ENCODE assay signal across 8 cellular contexts in genomic region chr9:123081824-123082223, GRCh38. TPM values are rescaled to one million over a fixed set of nuclear protein-coding genes. Genes with fewer than 3 reads are reported as not detected.
DNase-seq lines count a peak whose midpoint lies in the region; TF ChIP-seq lines count a peak whose summit lies in the region.

No MANE protein-coding gene starts in this region.

- CTCF ChIA-PET in HEK293T (lab: Yijun Ruan, JAX), result interaction anchor here (0.6 to 1.8 kb wide), 5 partner anchors 9 to 650 kb away, joined by 3 to 5 read pairs (median 4); no protein-coding TSS in a partner anchor
- CTCF ChIA-PET in activated CD4-positive, alpha-beta memory T cell treated with anti-CD3 and anti-CD28 coated beads for 36 hours (lab: Charles Lee), result interaction anchor here (0.7 to 5.5 kb wide), 7 partner anchors 144 to 304 kb away, joined by 3 to 73 read pairs (median 9); no protein-coding TSS in a partner anchor

- H3K27me3 Mint-ChIP-seq in activated CD4-positive, alpha-beta memory T cell treated with anti-CD3 and anti-CD28 coated beads for 36 hours, result no peaks in the 10 kb centered on the region

- H3K27ac Mint-ChIP-seq in activated CD4-positive, alpha-beta memory T cell treated with anti-CD3 and anti-CD28 coated beads for 36 hours, result no peak overlapping the region

- DNase-seq in D341Med (ENCODE audit: low spot score) (peak; percentile 52), HEK293T (ENCODE audit: extremely low spot score) (peak; percentile 49), SW480 (ENCODE audit: low spot score) (peak; percentile 22), fibroblast of villous mesenchyme (ENCODE audit: low read depth) (peak; percentile 46), retina (peak; percentile 40), NCI-H1436 treated with DMSO at 0.1 percent for 48 hours (lab: John Stamatoyannopoulos, UW) (no peak), posterior vena cava (ENCODE audit: low spot score) (no peak)
- DNase-seq in activated CD4-positive, alpha-beta memory T cell treated with anti-CD3 and anti-CD28 coated beads for 36 hours, result no peak

- POLR2A ChIA-PET in HEK293T (lab: Yijun Ruan, JAX), result interaction anchor here (0.9 kb wide), 1 partner anchor 13 kb away, joined by 3 read pairs; no protein-coding TSS in a partner anchor
- POLR2A ChIA-PET in activated CD4-positive, alpha-beta memory T cell treated with anti-CD3 and anti-CD28 coated beads for 36 hours (lab: Charles Lee), result interaction anchor here (0.6 kb wide), 1 partner anchor 1015 kb away, joined by 4 read pairs; no protein-coding TSS in a partner anchor

- H3K36me3 Mint-ChIP-seq in activated CD4-positive, alpha-beta memory T cell treated with anti-CD3 and anti-CD28 coated beads for 36 hours, result peaks cover 12% of the 10 kb centered on the region

- H3K4me3 ChIP-seq in fibroblast of villous mesenchyme (ENCODE audit: low read depth, low read length), result no peak overlapping the region

- intact Hi-C loops in activated CD4-positive, alpha-beta memory T cell treated with anti-CD3 and anti-CD28 coated beads for 36 hours (cut with micrococcal nuclease), result loop anchor here (2.0 to 5.0 kb wide), 2 partner anchors 145 to 269 kb away; no protein-coding TSS in a partner anchor
- intact Hi-C loops in posterior vena cava (cut with DNase I), result loop anchor here in 1 of 2 donors (5.0 kb wide), 1 partner anchor 265 kb away; no protein-coding TSS in a partner anchor

- peak; percentile 69 for TF ChIP-seq CTCF in fibroblast of villous mesenchyme (IDR thresholded peaks at IDR 0.05; ENCODE audit: insufficient read depth, low read depth, low read length)

- H3K4me1 Mint-ChIP-seq in activated CD4-positive, alpha-beta memory T cell treated with anti-CD3 and anti-CD28 coated beads for 36 hours (ENCODE audit: low read depth), result no peaks in the 10 kb centered on the region

- no peaks in the 10 kb centered on the region for H3K9me3 Mint-ChIP-seq in activated CD4-positive, alpha-beta memory T cell treated with anti-CD3 and anti-CD28 coated beads for 36 hours

- no peak overlapping the region for H3K4me3 Mint-ChIP-seq in activated CD4-positive, alpha-beta memory T cell treated with anti-CD3 and anti-CD28 coated beads for 36 hours

TF ChIP-seq in HEK293T, 16 proteins besides CTCF, POLR2A, EP300 and RAD21:
- TF ChIP-seq FOXK2 (IDR thresholded peaks at IDR 0.05) (no peak), SUZ12 (IDR thresholded peaks at IDR 0.05) (no peak), FOXM1 (IDR thresholded peaks at IDR 0.05; ENCODE audit: borderline replicate concordance) (no peak), ZNF384 (IDR thresholded peaks at IDR 0.05) (peak; percentile 83), CTBP1 (IDR thresholded peaks at IDR 0.05; ENCODE audit: borderline replicate concordance) (no peak), HDGF (IDR thresholded peaks at IDR 0.05; ENCODE audit: borderline replicate concordance) (no peak), L3MBTL2 (conservative IDR thresholded peaks at IDR 0.05) (no peak)
TF ChIP-seq in HEK293T: peak in this region for 1.

RNA-seq across cellular contexts. Expression of gene GPR21, which starts 48.4 kb away (rescaled TPM):
- total RNA-seq in fibroblast of villous mesenchyme (1.9 and 3.0 TPM in 2 replicates), posterior vena cava (1 to 10 TPM; 3.3 to 6.9 TPM)
- under 1 TPM in 1 of 2 experiments, not detected in 1; 0.31 TPM for total RNA-seq in activated CD4-positive, alpha-beta memory T cell treated with anti-CD3 and anti-CD28 coated beads for 36 hours

Comparison
In these comparisons a context has a peak if more than half of its experiments do, and no peak if none do; other contexts are left out.
1. DNase-seq: peak in D341Med (single experiment), HEK293T (single experiment), SW480 (single experiment), fibroblast of villous mesenchyme (single experiment) and retina (single experiment); none in NCI-H1436 treated with DMSO at 0.1 percent for 48 hours (single experiment), activated CD4-positive, alpha-beta memory T cell treated with anti-CD3 and anti-CD28 coated beads for 36 hours (single experiment) and posterior vena cava (single experiment).